1 cellular context compared by ENCODE assay signal in the genomic region with DNA sequence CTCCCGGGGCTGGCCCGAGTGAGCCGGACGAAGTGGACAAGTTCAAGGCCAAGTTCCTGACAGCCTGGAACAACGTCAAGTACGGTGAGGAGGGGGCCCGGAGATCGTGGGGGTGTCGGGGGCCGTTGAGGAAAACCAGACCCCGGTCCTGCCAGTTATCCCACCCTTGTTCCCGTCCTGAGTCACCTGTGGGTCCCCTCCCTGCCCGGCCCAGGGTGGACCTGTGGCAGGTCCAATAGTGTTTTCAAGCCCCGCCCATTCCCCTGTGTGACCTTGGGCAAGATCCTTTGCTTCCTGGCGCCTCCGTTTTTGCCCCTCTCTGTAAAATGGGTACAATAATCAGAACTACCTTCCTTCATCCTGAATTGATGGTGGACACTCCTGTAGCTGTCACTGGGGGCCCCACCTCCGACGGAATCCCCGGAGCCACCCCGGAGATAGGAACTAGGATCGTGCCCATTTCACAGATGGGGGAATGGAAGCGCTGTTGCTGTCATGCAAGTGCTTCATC.
TF ChIP-seq lines count a peak whose summit lies in the region.

No MANE protein-coding gene starts in this region.

TF ChIP-seq in HCT116, 20 proteins besides CTCF, POLR2A, EP300 and RAD21:
- TF ChIP-seq CBX3 (IDR thresholded peaks at IDR 0.05; ENCODE audit: low read depth) = no peak
TF ChIP-seq in HCT116: peak in this region for 0.
